1 cellular context compared by ENCODE assay signal in genomic region chr11:93225642-93226041, GRCh38.
TF ChIP-seq lines count a peak whose summit lies in the region.

No MANE protein-coding gene starts in this region.

TF ChIP-seq in H1, 55 proteins besides CTCF, POLR2A, EP300 and RAD21 (continued from another document):
- no peak for TF ChIP-seq CHD7 (IDR thresholded peaks at IDR 0.05; ENCODE audit: insufficient replicate concordance, low read length)
- no peak for TF ChIP-seq SRF (IDR thresholded peaks at IDR 0.05; ENCODE audit: low read depth, low read length)
- TF ChIP-seq NRF1 (IDR thresholded peaks at IDR 0.05; ENCODE audit: low read depth, low read length), result no peak
- no peak for TF ChIP-seq ZNF274 (IDR thresholded peaks at IDR 0.05; ENCODE audit: borderline replicate concordance, extremely low read depth, low read length)
- no peak for TF ChIP-seq TAF1 (IDR thresholded peaks at IDR 0.05; ENCODE audit: low read depth, low read length)
- no peak for TF ChIP-seq SIN3A (conservative IDR thresholded peaks at IDR 0.05 in 1 of 2, IDR thresholded peaks at IDR 0.05 in 1 of 2; ENCODE audit: low read depth in 1 of 2, low read length in 2 of 2)
